9 cellular contexts compared by ENCODE assay signal in the genomic region with DNA sequence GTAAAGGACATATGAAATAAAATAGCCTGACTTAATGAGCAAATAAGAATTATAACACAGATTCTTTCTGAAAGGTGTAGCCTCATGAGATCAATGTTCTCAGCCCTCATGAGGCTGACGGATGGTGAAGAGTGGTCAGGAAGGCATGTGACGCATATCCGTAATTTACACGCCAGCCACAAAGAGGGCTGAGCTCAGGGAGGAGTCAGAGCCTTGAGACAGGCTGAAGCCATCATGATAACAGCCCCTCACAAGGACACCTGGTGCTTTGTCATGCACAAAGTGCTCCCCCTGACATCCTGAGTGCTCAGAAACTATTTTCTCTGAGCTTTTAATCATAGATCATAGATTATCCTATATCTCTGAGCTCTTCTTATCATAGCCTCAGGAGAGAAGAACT.
DNase-seq lines count a peak whose midpoint lies in the region; ATAC-seq, FAIRE-seq and TF ChIP-seq lines count a peak whose summit lies in the region.
"Had no signal": no experiment of that assay in that cellular context is flagged by ENCODE, and none has a peak within 500 bp of the region (broad histone marks: within the 10 kb centered on the region; RNA-seq: fewer than 3 reads in every experiment).

No MANE protein-coding gene starts in this region.

- no peak for FAIRE-seq in HepG2 (lab: Jason Lieb, UNC)
- FAIRE-seq: colon had no signal

- CTCF ChIA-PET in HepG2 (lab: Yijun Ruan, JAX; ENCODE audit: low intra/inter-chr PET ratio, low total read pairs), result no interaction called here

- no peak for TF ChIP-seq EP300 in HepG2 (IDR thresholded peaks at IDR 0.05; ENCODE audit: low read depth in 2 of 2, low read length in 2 of 2)
- no peak for TF ChIP-seq EP300 in HepG2 (CRISPR knock-in tag; IDR thresholded peaks at IDR 0.05; ENCODE audit: borderline replicate concordance)

- H3K36me3 ChIP-seq in right lobe of liver, result no peaks in the 10 kb centered on the region
- no peaks in the 10 kb centered on the region for H3K36me3 ChIP-seq in HepG2 (replicated peaks in 1 of 2; ENCODE audit: control insufficient read depth in 1 of 2, insufficient read depth in 2 of 2, low read length in 2 of 2)
- no peaks in the 10 kb centered on the region for H3K36me3 ChIP-seq in mucosa of descending colon (ENCODE audit: low read depth)
- no peaks in the 10 kb centered on the region for H3K36me3 ChIP-seq in brain microvascular endothelial cell (replicated peaks)

- no peaks in the 10 kb centered on the region for H4K20me1 ChIP-seq in HepG2 (ENCODE audit: insufficient read depth, low read length)

- H3K4me1 ChIP-seq in right lobe of liver (no peaks in the 10 kb centered on the region), HepG2 (ENCODE audit: insufficient read depth, low read length) (no peaks in the 10 kb centered on the region), mucosa of descending colon (ENCODE audit: low read depth) (no peaks in the 10 kb centered on the region)

- WGBS in right lobe of liver (ENCODE audit: insufficient coverage, low coverage, low lambda C conversion rate, missing lambda C conversion rate), result 28% methylated on average over 2 of the region's 4 CpGs
- 32% methylated on average over 4 of the region's 4 CpGs for WGBS in HepG2 (ENCODE audit: low lambda C conversion rate)

- TF ChIP-seq CTCF in right lobe of liver (IDR thresholded peaks at IDR 0.05), result no peak
- no peak for TF ChIP-seq CTCF in HepG2 (CRISPR knock-in tag; IDR thresholded peaks at IDR 0.05)
- no peak for TF ChIP-seq CTCF in mucosa of descending colon (IDR thresholded peaks at IDR 0.05)
- TF ChIP-seq CTCF in brain microvascular endothelial cell (IDR thresholded peaks at IDR 0.05; ENCODE audit: low read depth, low read length, missing control alignments), result no peak

- no peak overlapping the region for H2AFZ ChIP-seq in HepG2 (ENCODE audit: low read length)

- H3K79me2 ChIP-seq in HepG2 (ENCODE audit: insufficient read depth, low read length), result no peaks in the 10 kb centered on the region

- ATAC-seq in right lobe of liver, result peak; percentile 36 to 63 (median 60)
- no peak for ATAC-seq in HepG2
- ATAC-seq in mucosa of descending colon, result peak; percentile 84

- no peak for DNase-seq in right lobe of liver
- no peak for DNase-seq in HepG2 (ENCODE audit: low spot score)
- DNase-seq in activated T-cell treated with anti-CD3 and anti-CD28 coated beads for 48 hours (ENCODE audit: low read depth), result peak; percentile 47
- peak in 2 of 3 donors; percentile 32 to 43 for DNase-seq in mucosa of descending colon
- no peak for DNase-seq in NCI-H1417 (lab: John Stamatoyannopoulos, UW)
- no peak for DNase-seq in brain microvascular endothelial cell
- DNase-seq in HPDE6-E6E7 (ENCODE audit: extremely low spot score), result no peak
- DNase-seq in COLO668 (lab: John Stamatoyannopoulos, UW; ENCODE audit: unreplicated experiment), result no peak

- intact Hi-C loops in right lobe of liver (cut with DNase I) (no loop called here), HepG2 (cut with micrococcal nuclease; ENCODE audit: unreplicated experiment) (no loop called here), mucosa of descending colon (cut with DNase I, micrococcal nuclease) (no loop called here)

- no peaks in the 10 kb centered on the region for H3K9me3 ChIP-seq in right lobe of liver
- no peaks in the 10 kb centered on the region for H3K9me3 ChIP-seq in HepG2 (ENCODE audit: low read length)
- H3K9me3 ChIP-seq in mucosa of descending colon, result no peaks in the 10 kb centered on the region

- no TSS peak for BruUV-seq in HepG2 (replicated peaks; lab: Mats Ljungman, UMichigan)

- no peak for TF ChIP-seq RAD21 in HepG2 (CRISPR knock-in tag; IDR thresholded peaks at IDR 0.05)

- H3K27ac ChIP-seq in right lobe of liver (no peak overlapping the region), HepG2 (ENCODE audit: extremely low read length, insufficient read depth, low read length) (no peak overlapping the region), brain microvascular endothelial cell (no peak overlapping the region)

- H3K4me3 ChIP-seq in right lobe of liver, result no peak overlapping the region
- H3K4me3 ChIP-seq in HepG2 (replicated peaks in 1 of 3; ENCODE audit: insufficient read depth in 1 of 3, low read depth in 2 of 3, low read length in 3 of 3), result no peak overlapping the region
- no peak overlapping the region for H3K4me3 ChIP-seq in mucosa of descending colon
- no peak overlapping the region for H3K4me3 ChIP-seq in brain microvascular endothelial cell (ENCODE audit: low read depth, low read length)

- TF ChIP-seq POLR2A in right lobe of liver (IDR thresholded peaks at IDR 0.05) (no peak), HepG2 (IDR thresholded peaks at IDR 0.05; ENCODE audit: insufficient read depth in 1 of 2, low read depth in 2 of 2, low read length in 2 of 2) (no peak)

- in situ Hi-C loops in HepG2 (cut with HindIII; ENCODE audit: extremely low pct_ligation_motif_present, low pct_unique_long_range_greater_than_20kb), result no loop called here
- in situ Hi-C loops in brain microvascular endothelial cell (cut with HindIII; ENCODE audit: low pct_ligation_motif_present, low sequenced_read_pairs), result no loop called here

- H3K4me2 ChIP-seq in HepG2 (ENCODE audit: low read depth, low read length), result no peak overlapping the region

- no peak overlapping the region for H3K9ac ChIP-seq in HepG2 (ENCODE audit: insufficient read depth, low read depth, low read length)

- POLR2A ChIA-PET in HepG2 (lab: Yijun Ruan, JAX), result no interaction called here

- H3K27me3 ChIP-seq in right lobe of liver, result no peaks in the 10 kb centered on the region
- H3K27me3 ChIP-seq in HepG2 (ENCODE audit: control insufficient read depth in 1 of 2, insufficient read depth in 2 of 2, low read length in 2 of 2), result peaks cover 0 to 27% of the 10 kb centered on the region in 2 experiments; a peak in 4 of 5 replicates
- H3K27me3 ChIP-seq in brain microvascular endothelial cell (replicated peaks), result no peaks in the 10 kb centered on the region

TF ChIP-seq in HepG2, 621 proteins besides CTCF, POLR2A, EP300 and RAD21:
- TF ChIP-seq ZNF354B (CRISPR knock-in tag; IDR thresholded peaks at IDR 0.05) (no peak), KLF11 (CRISPR knock-in tag; IDR thresholded peaks at IDR 0.05) (no peak), TAF15 (IDR thresholded peaks at IDR 0.05; ENCODE audit: low read depth, low read length, poor library complexity, severe bottlenecking) (no peak), HMGA1 (CRISPR knock-in tag; conservative IDR thresholded peaks at IDR 0.05) (no peak), ZNF703 (CRISPR knock-in tag; IDR thresholded peaks at IDR 0.05; ENCODE audit: borderline replicate concordance) (no peak), SAP130 (CRISPR knock-in tag; IDR thresholded peaks at IDR 0.05; ENCODE audit: low read depth) (no peak), ZNF773 (CRISPR knock-in tag; IDR thresholded peaks at IDR 0.05; ENCODE audit: borderline replicate concordance) (no peak), ZC3H4 (CRISPR knock-in tag; IDR thresholded peaks at IDR 0.05; ENCODE audit: borderline replicate concordance) (no peak), ZNF577 (CRISPR knock-in tag; IDR thresholded peaks at IDR 0.05; ENCODE audit: borderline replicate concordance, low read depth) (no peak), ZNF160 (CRISPR knock-in tag; IDR thresholded peaks at IDR 0.05) (no peak), ZNF382 (CRISPR knock-in tag; IDR thresholded peaks at IDR 0.05; ENCODE audit: borderline replicate concordance) (no peak), PRDM15 (CRISPR knock-in tag; IDR thresholded peaks at IDR 0.05) (no peak), HDAC1 (CRISPR knock-in tag; IDR thresholded peaks at IDR 0.05) (no peak), SIN3A (IDR thresholded peaks at IDR 0.05; ENCODE audit: borderline replicate concordance, low read depth, low read length) (no peak)

Comparison
In these comparisons a context has a peak if more than half of its experiments do, and no peak if none do; other contexts are left out.
1. DNase-seq: peak in activated T-cell treated with anti-CD3 and anti-CD28 coated beads for 48 hours (single experiment) and mucosa of descending colon (2 of 3); none in right lobe of liver (0 of 3), HepG2 (single experiment), NCI-H1417 (0 of 3), brain microvascular endothelial cell (single experiment), HPDE6-E6E7 (single experiment) and COLO668 (single experiment).